Comparison of ENCODE assay signal across 15 cellular contexts in the genomic region with DNA sequence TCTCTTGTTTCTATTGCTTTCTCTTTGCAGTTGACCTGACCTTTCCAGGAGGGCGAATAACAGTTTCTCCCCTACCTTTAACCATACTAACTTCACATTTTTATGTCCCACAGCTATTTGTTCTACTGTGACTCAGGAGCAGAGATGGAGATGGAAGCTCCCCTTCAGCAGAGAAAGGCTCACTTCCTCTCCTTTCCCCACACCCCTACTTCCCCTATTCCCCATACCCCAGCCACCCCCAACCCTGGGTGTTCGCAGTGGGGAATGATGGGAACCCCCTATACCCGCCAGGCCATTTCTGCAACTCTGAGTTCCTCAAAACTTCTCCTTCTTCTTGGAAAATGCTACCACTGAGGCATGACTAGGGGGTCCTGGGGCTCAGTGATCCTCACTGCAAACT.
DNase-seq lines count a peak whose midpoint lies in the region; ATAC-seq and TF ChIP-seq lines count a peak whose summit lies in the region.
"Had no signal": no experiment of that assay in that cellular context is flagged by ENCODE, and none has a peak within 500 bp of the region (broad histone marks: within the 10 kb centered on the region; RNA-seq: fewer than 3 reads in every experiment).

No MANE protein-coding gene starts in this region.

- H3K27me3 Mint-ChIP-seq in activated naive CD4-positive, alpha-beta T cell treated with anti-CD3 and anti-CD28 coated beads for 36 hours (ENCODE audit: low read depth), result peaks cover 4% of the 10 kb centered on the region

- H3K4me3 ChIP-seq in DND-41 (ENCODE audit: low read depth in 1 of 2, low read length in 2 of 2) (no peak overlapping the region), coronary artery (no peak overlapping the region)
- H3K4me3 ChIP-seq: BLaER1 had no signal

- H3K9me3 Mint-ChIP-seq in activated naive CD4-positive, alpha-beta T cell treated with anti-CD3 and anti-CD28 coated beads for 36 hours, result no peaks in the 10 kb centered on the region

- no peaks in the 10 kb centered on the region for H3K9me3 ChIP-seq in DND-41 (ENCODE audit: insufficient read depth, low read length, severe bottlenecking)
- H3K9me3 ChIP-seq: BLaER1 had no signal

- no peaks in the 10 kb centered on the region for H3K36me3 Mint-ChIP-seq in activated naive CD4-positive, alpha-beta T cell treated with anti-CD3 and anti-CD28 coated beads for 36 hours (ENCODE audit: low read depth)

- no peak overlapping the region for H3K4me3 Mint-ChIP-seq in activated naive CD4-positive, alpha-beta T cell treated with anti-CD3 and anti-CD28 coated beads for 36 hours

- H3K4me1 Mint-ChIP-seq in activated naive CD4-positive, alpha-beta T cell treated with anti-CD3 and anti-CD28 coated beads for 36 hours (ENCODE audit: low read depth), result no peaks in the 10 kb centered on the region

- H3K4me2 ChIP-seq in DND-41 (ENCODE audit: insufficient read depth, low read length), result no peak overlapping the region
- H3K4me2 ChIP-seq: BLaER1 had no signal

- intact Hi-C loops in sciatic nerve (cut with DNase I), result no loop called here
- intact Hi-C loops in activated naive CD4-positive, alpha-beta T cell treated with anti-CD3 and anti-CD28 coated beads for 36 hours (cut with micrococcal nuclease), result no loop called here

- H3K79me2 ChIP-seq in DND-41 (ENCODE audit: insufficient read depth, low read length), result no peaks in the 10 kb centered on the region

- no peaks in the 10 kb centered on the region for H3K27me3 ChIP-seq in DND-41 (ENCODE audit: insufficient read depth, low read length, poor library complexity)
- H3K27me3 ChIP-seq: BLaER1 had no signal

- DNase-seq in DND-41, result no peak
- DNase-seq in MV-4-11 (lab: John Stamatoyannopoulos, UW), result peak; percentile 79
- peak; percentile 55 for DNase-seq in coronary artery (ENCODE audit: low spot score)
- DNase-seq in sciatic nerve (ENCODE audit: low spot score), result no peak
- DNase-seq in NCI-H1092 (lab: John Stamatoyannopoulos, UW), result no peak
- no peak for DNase-seq in activated naive CD4-positive, alpha-beta T cell treated with anti-CD3 and anti-CD28 coated beads for 36 hours
- no peak for DNase-seq in T-helper 1 cell
- DNase-seq: HCEC 1CT, Karpas-422, NCI-H146, NCI-H2081 treated with DMSO at 0.1 percent for 48 hours, NCI-H526, SHP77 treated with DMSO at 0.1 percent for 48 hours had no signal

- ATAC-seq in DND-41 (ENCODE audit: insufficient read depth, low read depth), result no peak
- ATAC-seq in sciatic nerve, result peak; percentile 44
- ATAC-seq: Panc1 had no signal

- no peak overlapping the region for H3K9ac ChIP-seq in DND-41 (ENCODE audit: low read depth, low read length)
- H3K9ac ChIP-seq: BLaER1 had no signal

- H3K36me3 ChIP-seq in DND-41 (ENCODE audit: insufficient read depth, low read length), result no peaks in the 10 kb centered on the region
- H3K36me3 ChIP-seq: BLaER1 had no signal

- no peaks in the 10 kb centered on the region for H4K20me1 ChIP-seq in DND-41 (ENCODE audit: insufficient read depth, low read length)
- H4K20me1 ChIP-seq: BLaER1 had no signal

- H3K27ac Mint-ChIP-seq in activated naive CD4-positive, alpha-beta T cell treated with anti-CD3 and anti-CD28 coated beads for 36 hours, result no peak overlapping the region

- H3K4me1 ChIP-seq in DND-41 (ENCODE audit: insufficient read depth, low read length), result peaks cover 56% of the 10 kb centered on the region
- H3K4me1 ChIP-seq: BLaER1 had no signal

- TF ChIP-seq CTCF in DND-41 (IDR thresholded peaks at IDR 0.05; ENCODE audit: borderline replicate concordance, extremely low read depth, low read length, poor library complexity, severe bottlenecking), result no peak
- TF ChIP-seq CTCF in coronary artery (IDR thresholded peaks at IDR 0.05), result no peak

- H3K27ac ChIP-seq in DND-41 (ENCODE audit: low read length) (peak overlapping the region; percentile 64), coronary artery (peak overlapping the region in 1 of 2 donors; percentile 22)
- H3K27ac ChIP-seq: BLaER1 had no signal

- CTCF ChIA-PET in activated naive CD4-positive, alpha-beta T cell treated with anti-CD3 and anti-CD28 coated beads for 36 hours (lab: Charles Lee), result interaction anchor here (1.0 kb wide), 1 partner anchor 11 kb away, joined by 4 read pairs; no protein-coding TSS in a partner anchor

- peak overlapping the region; percentile 27; the same call in 1 of the 2 replicates for H2AFZ ChIP-seq in DND-41 (ENCODE audit: low read depth, low read length)

Comparison
In these comparisons a context has a peak if more than half of its experiments do, and no peak if none do; other contexts are left out.
1. DNase-seq: peak in MV-4-11 (single experiment) and coronary artery (single experiment); none in DND-41 (single experiment), sciatic nerve (single experiment), NCI-H1092 (single experiment), activated naive CD4-positive, alpha-beta T cell treated with anti-CD3 and anti-CD28 coated beads for 36 hours (single experiment) and T-helper 1 cell (0 of 5).